Comparison of ENCODE assay signal across 8 cellular contexts in the genomic region with DNA sequence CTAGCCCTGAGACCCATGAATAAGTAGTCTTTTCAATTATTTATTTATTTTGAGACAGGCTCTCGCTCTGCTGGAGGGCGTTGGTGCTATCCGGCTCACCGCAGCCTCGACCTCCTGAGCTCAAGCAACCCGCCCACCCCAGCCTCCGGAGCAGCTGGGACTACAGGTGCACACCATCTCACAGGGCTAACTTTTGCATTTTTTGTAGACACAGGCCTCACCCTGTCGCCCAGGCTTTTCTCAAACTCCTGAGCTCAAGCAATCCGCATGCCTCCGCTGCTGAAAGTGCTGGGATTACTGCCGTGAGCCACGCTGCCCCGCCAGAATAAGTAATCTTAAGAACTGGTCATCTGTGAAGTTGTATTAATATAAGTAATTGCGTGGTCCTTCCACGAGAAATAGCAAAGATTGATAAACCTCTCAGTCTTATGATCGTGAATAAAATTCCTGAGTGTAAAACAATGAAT. TPM values are rescaled to one million over a fixed set of nuclear protein-coding genes. Genes with fewer than 3 reads are reported as not detected.
DNase-seq lines count a peak whose midpoint lies in the region; ATAC-seq, FAIRE-seq and TF ChIP-seq lines count a peak whose summit lies in the region.

No MANE protein-coding gene starts in this region.

- no peak overlapping the region for H2AK5ac ChIP-seq in mesendoderm (ENCODE audit: low read length)

- TF ChIP-seq CTCF in A549 (IDR thresholded peaks at IDR 0.05), result no peak
- TF ChIP-seq CTCF in Loucy (conservative IDR thresholded peaks at IDR 0.05; ENCODE audit: low read length), result no peak
- no peak for TF ChIP-seq CTCF in GM10266 (IDR thresholded peaks at IDR 0.05; ENCODE audit: control insufficient read depth, insufficient read depth, low read depth, missing control alignments)

- no peak overlapping the region for H3K27ac ChIP-seq in A549
- H3K27ac ChIP-seq in mesendoderm (ENCODE audit: low read depth, low read length), result no peak overlapping the region

- H3K4me3 Mint-ChIP-seq in activated naive CD8-positive, alpha-beta T cell treated with anti-CD3 and anti-CD28 coated beads, Interleukin-2, amount 50 U/mL, for 24 hours, result peak overlapping the region; percentile 87

- no peaks in the 10 kb centered on the region for H3K27me3 Mint-ChIP-seq in activated naive CD8-positive, alpha-beta T cell treated with anti-CD3 and anti-CD28 coated beads, Interleukin-2, amount 50 U/mL, for 24 hours

- no peak overlapping the region for H4K8ac ChIP-seq in mesendoderm (ENCODE audit: low read depth, low read length)

- CTCF ChIA-PET in A549 (lab: Yijun Ruan, JAX), result interaction anchor here (0.6 to 4.8 kb wide), 16 partner anchors 10 to 127 kb away, joined by 3 to 75 read pairs (median 5); no protein-coding TSS in a partner anchor

- H3K36me3 Mint-ChIP-seq in activated naive CD8-positive, alpha-beta T cell treated with anti-CD3 and anti-CD28 coated beads, Interleukin-2, amount 50 U/mL, for 24 hours (ENCODE audit: low read depth), result no peaks in the 10 kb centered on the region

- H3K4me1 ChIP-seq in A549, result peaks cover 11% of the 10 kb centered on the region; the same call in 2 of the 3 replicates
- H3K4me1 ChIP-seq in Loucy (ENCODE audit: insufficient read depth, low read length, poor library complexity, severe bottlenecking), result peaks cover 37% of the 10 kb centered on the region
- peaks cover 9% of the 10 kb centered on the region for H3K4me1 ChIP-seq in mesendoderm (ENCODE audit: control insufficient read depth, low read depth, low read length)

- no peak for TF ChIP-seq POLR2A in A549 (IDR thresholded peaks at IDR 0.05; ENCODE audit: low read length)

- H2BK5ac ChIP-seq in mesendoderm (ENCODE audit: low read length), result no peak overlapping the region

- H2AFZ ChIP-seq in Loucy (ENCODE audit: low read length), result no peak overlapping the region

- H3K9me3 ChIP-seq in A549, result no peaks in the 10 kb centered on the region
- no peaks in the 10 kb centered on the region for H3K9me3 ChIP-seq in Loucy (ENCODE audit: insufficient read depth, low read depth, low read length)

- H3K27me3 ChIP-seq in Loucy (ENCODE audit: insufficient read depth, low read length, poor library complexity, severe bottlenecking) (peaks cover 13% of the 10 kb centered on the region), mesendoderm (ENCODE audit: insufficient read depth, low read length, poor library complexity) (peaks cover 2% of the 10 kb centered on the region)

- H3K36me3 ChIP-seq in Loucy (ENCODE audit: insufficient read depth, low read length) (no peaks in the 10 kb centered on the region), mesendoderm (ENCODE audit: control insufficient read depth, insufficient read depth, low read length) (no peaks in the 10 kb centered on the region)

- H3K4me3 ChIP-seq in A549 (no peak overlapping the region; the same call in 2 of the 3 replicates), Loucy (ENCODE audit: low read length, poor library complexity, severe bottlenecking) (peak overlapping the region; percentile 90), mesendoderm (ENCODE audit: low read length) (no peak overlapping the region)

- POLR2A ChIA-PET in A549 (lab: Yijun Ruan, JAX), result interaction anchor here (1.4 kb wide), 1 partner anchor 26 kb away, joined by 3 read pairs; no protein-coding TSS in a partner anchor

- no peak for DNase-seq in A549 (ENCODE audit: low read depth in 1 of 2, low spot score in 1 of 2)
- peak; percentile 51 for DNase-seq in activated naive CD8-positive, alpha-beta T cell treated with anti-CD3 and anti-CD28 coated beads, Interleukin-2, amount 50 U/mL, for 24 hours
- DNase-seq in mesendoderm, result peak; percentile 54
- no peak for DNase-seq in NCI-H2196 (lab: John Stamatoyannopoulos, UW; ENCODE audit: unreplicated experiment)
- no peak for DNase-seq in NCI-H128 (lab: John Stamatoyannopoulos, UW; ENCODE audit: unreplicated experiment)
- DNase-seq in left colon, result no peak
- no peak for DNase-seq in GM10266 (ENCODE audit: extremely low spot score)

- peak overlapping the region; percentile 96 for H3K9ac ChIP-seq in Loucy (ENCODE audit: low read depth, low read length, poor library complexity, severe bottlenecking)
- H3K9ac ChIP-seq in mesendoderm (ENCODE audit: low read length), result peak overlapping the region; percentile 9

- peaks cover 29% of the 10 kb centered on the region for H3F3A ChIP-seq in Loucy (ENCODE audit: low read depth)

- H3K4me2 ChIP-seq in A549, result peak overlapping the region; percentile 97
- peak overlapping the region; percentile 87 for H3K4me2 ChIP-seq in Loucy (ENCODE audit: low read depth, low read length, poor library complexity, severe bottlenecking)
- H3K4me2 ChIP-seq in mesendoderm (ENCODE audit: low read length), result peak overlapping the region; percentile 1

- WGBS in A549 (ENCODE audit: missing lambda C conversion rate), result 88% methylated on average over 16 of the region's 16 CpGs
- WGBS in mesendoderm (ENCODE audit: extremely low coverage, insufficient coverage, low lambda C conversion rate), result no CpG with 5 or more reads among the region's 16 CpGs

- H4K5ac ChIP-seq in mesendoderm (ENCODE audit: low read length), result no peak overlapping the region

- peak overlapping the region; percentile 10 for H3K18ac ChIP-seq in mesendoderm (ENCODE audit: low read length)

- H3K27ac Mint-ChIP-seq in activated naive CD8-positive, alpha-beta T cell treated with anti-CD3 and anti-CD28 coated beads, Interleukin-2, amount 50 U/mL, for 24 hours, result peak overlapping the region; percentile 92

- H3K4me1 Mint-ChIP-seq in activated naive CD8-positive, alpha-beta T cell treated with anti-CD3 and anti-CD28 coated beads, Interleukin-2, amount 50 U/mL, for 24 hours, result peaks cover 64% of the 10 kb centered on the region

- no peak overlapping the region for H2BK120ac ChIP-seq in mesendoderm (ENCODE audit: low read depth, low read length)

- intact Hi-C loops in left colon (cut with DNase I, micrococcal nuclease), result no loop called here

- no peak for TF ChIP-seq RAD21 in A549 (conservative IDR thresholded peaks at IDR 0.05 in 1 of 2, IDR thresholded peaks at IDR 0.05 in 1 of 2)

- H3K9me2 ChIP-seq in Loucy (replicated peaks; ENCODE audit: low read depth, low read length), result no peaks in the 10 kb centered on the region

- no peak for FAIRE-seq in A549 (lab: Jason Lieb, UNC)

- H3K9me3 Mint-ChIP-seq in activated naive CD8-positive, alpha-beta T cell treated with anti-CD3 and anti-CD28 coated beads, Interleukin-2, amount 50 U/mL, for 24 hours, result no peaks in the 10 kb centered on the region

- no peak for TF ChIP-seq EP300 in A549 (IDR thresholded peaks at IDR 0.05)

- H2BK15ac ChIP-seq in mesendoderm (replicated peaks; ENCODE audit: low read depth), result no peak overlapping the region

- H3K56ac ChIP-seq in mesendoderm (ENCODE audit: low read length), result peak overlapping the region; percentile 62

- peaks cover 22% of the 10 kb centered on the region for H4K20me1 ChIP-seq in Loucy (ENCODE audit: insufficient read depth, low read length, poor library complexity, severe bottlenecking)

- ATAC-seq in A549, result no peak
- no peak for ATAC-seq in activated naive CD8-positive, alpha-beta T cell treated with anti-CD3 and anti-CD28 coated beads, Interleukin-2, amount 50 U/mL, for 24 hours
- ATAC-seq in left colon, result no peak

- H3K79me2 ChIP-seq in Loucy (ENCODE audit: insufficient read depth, low read length), result peaks cover 90% of the 10 kb centered on the region
- peaks cover 2% of the 10 kb centered on the region for H3K79me2 ChIP-seq in mesendoderm (ENCODE audit: control insufficient read depth, insufficient read depth, low read length)

- H3K4ac ChIP-seq in mesendoderm (ENCODE audit: low read depth, low read length), result peak overlapping the region; percentile 10

- peaks cover 2% of the 10 kb centered on the region for H3K79me1 ChIP-seq in mesendoderm (ENCODE audit: low read length)

- H3K23ac ChIP-seq in mesendoderm (ENCODE audit: low read length), result no peak overlapping the region

TF ChIP-seq in A549, 52 proteins besides CTCF, POLR2A, EP300 and RAD21:
- TF ChIP-seq ZC3H11A (IDR thresholded peaks at IDR 0.05), result no peak
- TF ChIP-seq TFCP2L1 (CRISPR knock-in tag; IDR thresholded peaks at IDR 0.05), result no peak
- no peak for TF ChIP-seq CEBPB (IDR thresholded peaks at IDR 0.05)

RNA-seq across cellular contexts. Expression of gene ANXA2R, which starts 1.6 kb away (rescaled TPM):
- polyA plus RNA-seq in A549 (2011; rRNA removed), result 1.7 and 1.8 TPM in 2 replicates
- polyA plus RNA-seq in A549 (2012; cell fraction: cytosol; rRNA removed), result 2.4 and 2.7 TPM in 2 replicates
- polyA plus RNA-seq in A549 (2012; cell fraction: nucleus; rRNA removed), result 3.3 and 3.7 TPM in 2 replicates
- polyA plus RNA-seq in A549 (2017; fragmentation: RNase III; extraction: RNeasy Plus Mini Kit Qiagen cat#74134 plus additional on column Dnase treatment), result 1.7 to 2.1 TPM (median 2.1 TPM) in 3 replicates
- polyA minus RNA-seq in A549 (2011; rRNA and poly(A)+ RNA removed), result 3.2 and 3.8 TPM in 2 replicates
- 1.2 TPM for polyA plus RNA-seq in mesendoderm (2013, experiment 1 of 2)
- polyA plus RNA-seq in mesendoderm (2013, experiment 2 of 2), result 1.2 TPM
- 1 to 10 TPM; 1.0 to 1.3 TPM for total RNA-seq in left colon

Comparison
In these comparisons a context has a peak if more than half of its experiments do, and no peak if none do; other contexts are left out.
1. DNase-seq: peak in activated naive CD8-positive, alpha-beta T cell treated with anti-CD3 and anti-CD28 coated beads, Interleukin-2, amount 50 U/mL, for 24 hours (single experiment) and mesendoderm (single experiment); none in A549 (0 of 2), NCI-H2196 (single experiment), NCI-H128 (single experiment), left colon (0 of 2) and GM10266 (single experiment).
2. H3K4me2 ChIP-seq: peak in every context shown above with its lines; median percentile 97 in A549; 87 in Loucy; 1 in mesendoderm.